In the genomic region with DNA sequence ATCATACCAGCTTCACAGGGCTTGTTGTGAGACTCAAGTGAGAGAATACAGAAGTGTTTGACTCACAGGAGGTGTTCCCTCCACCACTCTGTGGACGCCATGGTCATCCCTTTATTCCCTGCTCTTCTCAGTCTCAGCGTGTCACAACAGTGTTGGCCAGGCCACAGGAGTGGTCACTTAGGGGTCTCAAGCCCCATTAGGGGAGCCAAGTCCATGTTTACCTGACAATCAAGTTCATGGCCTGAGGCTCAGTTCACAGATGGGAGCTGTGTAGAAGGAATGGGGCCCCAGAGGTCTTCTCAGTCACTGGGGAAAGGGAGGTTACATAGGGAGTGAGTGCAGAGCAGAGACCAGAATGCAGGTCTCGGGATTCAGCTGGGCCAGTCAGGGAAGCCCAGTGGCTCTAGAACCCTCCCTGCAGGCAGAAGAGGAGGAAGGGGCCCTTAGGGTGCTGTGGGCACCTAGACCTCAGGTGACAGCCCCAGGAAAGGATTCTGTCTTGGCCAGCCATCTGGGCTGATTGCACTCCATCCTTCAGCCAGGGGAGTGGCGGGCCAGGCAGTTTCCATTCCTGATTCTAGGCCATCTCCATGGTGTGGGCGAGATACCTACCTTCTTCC, we compare ENCODE assay signal across 13 cellular contexts. TPM values are rescaled to one million over a fixed set of nuclear protein-coding genes. Genes with fewer than 3 reads are reported as not detected.
DNase-seq lines count a peak whose midpoint lies in the region; ATAC-seq, FAIRE-seq and TF ChIP-seq lines count a peak whose summit lies in the region.
"Had no signal": no experiment of that assay in that cellular context is flagged by ENCODE, and none has a peak within 500 bp of the region (broad histone marks: within the 10 kb centered on the region; RNA-seq: fewer than 3 reads in every experiment).

No MANE protein-coding gene starts in this region.

- TF ChIP-seq RAD21 in SK-N-SH (IDR thresholded peaks at IDR 0.05; ENCODE audit: low read length): no peak

- peaks cover 12 to 18% of the 10 kb centered on the region in 2 experiments for H3K36me3 ChIP-seq in SK-N-SH (replicated peaks in 1 of 2; ENCODE audit: control insufficient read depth in 1 of 2, insufficient read depth in 2 of 2, low read length in 1 of 2)
- H3K36me3 ChIP-seq in keratinocyte (ENCODE audit: control insufficient read depth in 2 of 2, extremely low read depth in 1 of 2, insufficient read depth in 2 of 2, low read length in 2 of 2): peaks cover 5 to 33% of the 10 kb centered on the region in 2 experiments

- FAIRE-seq in keratinocyte (lab: Jason Lieb, UNC): no peak
- FAIRE-seq in GM19239 (lab: Jason Lieb, UNC): no peak
- FAIRE-seq: G401.6 had no signal

- TF ChIP-seq CTCF in SK-N-SH (IDR thresholded peaks at IDR 0.05) (no peak), keratinocyte (optimal IDR thresholded peaks at IDR 0.05 in 1 of 3, IDR thresholded peaks at IDR 0.05 in 1 of 3, conservative IDR thresholded peaks at IDR 0.05 in 1 of 3; ENCODE audit: extremely low read depth in 1 of 3, insufficient read depth in 2 of 3, low read length in 3 of 3) (no peak), dorsolateral prefrontal cortex (IDR thresholded peaks at IDR 0.05 in 54 of 56, conservative IDR thresholded peaks at IDR 0.05 in 2 of 56; ENCODE audit: low read depth in 1 of 56, partially characterized antibody in 56 of 56) (no peak)

- ATAC-seq in SK-N-SH treated with all-trans-retinoic acid at 6 μM for 48 hours: no peak
- ATAC-seq in stimulated activated naive CD8-positive, alpha-beta T cell treated with anti-CD3 and anti-CD28 coated beads, Interleukin-15, amount 100 ng/mL, for 72 hours: no peak

- H3K79me2 ChIP-seq in SK-N-SH (ENCODE audit: insufficient read depth) (peaks cover 100% of the 10 kb centered on the region), keratinocyte (ENCODE audit: control insufficient read depth, insufficient read depth, low read length) (peaks cover 92% of the 10 kb centered on the region)

- H3K9me3 Mint-ChIP-seq in activated T-helper 2 cell treated with anti-CD3 and anti-CD28 coated beads, Interferon-gamma antibody, Interleukin-2, Interleukin-4, amounts not matched to agents 10 μg/mL and 5 μg/mL and 100 μg/mL, durations not matched to agents 14 hours and 24 hours and 36 hours: no peaks in the 10 kb centered on the region
- H3K9me3 Mint-ChIP-seq in stimulated activated naive CD8-positive, alpha-beta T cell treated with anti-CD3 and anti-CD28 coated beads, Interleukin-15, amount 100 ng/mL, for 72 hours: no peaks in the 10 kb centered on the region
- H3K9me3 Mint-ChIP-seq: activated B cell treated with CpG ODN at 0.5 μM for 24 hours, nephron had no signal

- H3K4me1 ChIP-seq in SK-N-SH (ENCODE audit: control insufficient read depth in 1 of 2, insufficient read depth in 2 of 2, low read depth in 1 of 2, low read length in 1 of 2) (peaks cover 2 to 8% of the 10 kb centered on the region in 2 experiments; a peak in 2 of 4 replicates), keratinocyte (ENCODE audit: control insufficient read depth, extremely low read depth, insufficient read depth, low read length) (peaks cover 32% of the 10 kb centered on the region)

- intact Hi-C loops in activated T-helper 2 cell treated with anti-CD3 and anti-CD28 coated beads, Interferon-gamma antibody, Interleukin-2, Interleukin-4, amounts not matched to agents 10 μg/mL and 5 μg/mL and 100 μg/mL, durations not matched to agents 14 hours and 24 hours and 36 hours (cut with micrococcal nuclease): no loop called here
- intact Hi-C loops in dorsolateral prefrontal cortex (cut with DNase I): no loop called here

- H3K4me3 Mint-ChIP-seq in activated T-helper 2 cell treated with anti-CD3 and anti-CD28 coated beads, Interferon-gamma antibody, Interleukin-2, Interleukin-4, amounts not matched to agents 10 μg/mL and 5 μg/mL and 100 μg/mL, durations not matched to agents 14 hours and 24 hours and 36 hours (ENCODE audit: low read depth): no peak overlapping the region
- H3K4me3 Mint-ChIP-seq in stimulated activated naive CD8-positive, alpha-beta T cell treated with anti-CD3 and anti-CD28 coated beads, Interleukin-15, amount 100 ng/mL, for 72 hours: no peak overlapping the region
- H3K4me3 Mint-ChIP-seq: activated B cell treated with CpG ODN at 0.5 μM for 24 hours, nephron had no signal

- no peaks in the 10 kb centered on the region for H3K27me3 Mint-ChIP-seq in activated T-helper 2 cell treated with anti-CD3 and anti-CD28 coated beads, Interferon-gamma antibody, Interleukin-2, Interleukin-4, amounts not matched to agents 10 μg/mL and 5 μg/mL and 100 μg/mL, durations not matched to agents 14 hours and 24 hours and 36 hours (ENCODE audit: low read depth)
- no peaks in the 10 kb centered on the region for H3K27me3 Mint-ChIP-seq in stimulated activated naive CD8-positive, alpha-beta T cell treated with anti-CD3 and anti-CD28 coated beads, Interleukin-15, amount 100 ng/mL, for 72 hours
- H3K27me3 Mint-ChIP-seq: activated B cell treated with CpG ODN at 0.5 μM for 24 hours had no signal

- H3K27me3 ChIP-seq in SK-N-SH (ENCODE audit: insufficient read depth) (no peaks in the 10 kb centered on the region), keratinocyte (ENCODE audit: control insufficient read depth, extremely low read depth, insufficient read depth, low read length) (no peaks in the 10 kb centered on the region), dorsolateral prefrontal cortex (no peaks in the 10 kb centered on the region)

- H3K27ac ChIP-seq in SK-N-SH (ENCODE audit: low read depth in 2 of 2, low read length in 1 of 2): peak overlapping the region in 1 of 2 experiments; percentile 90; a peak in 2 of 4 replicates
- H3K27ac ChIP-seq in keratinocyte (ENCODE audit: control insufficient read depth, insufficient read depth, low read length): peak overlapping the region; percentile 97
- peak overlapping the region in 10 of 59 donors; percentile 20 to 65 (median 31) for H3K27ac ChIP-seq in dorsolateral prefrontal cortex

- H3K9me3 ChIP-seq in SK-N-SH: no peaks in the 10 kb centered on the region
- H3K9me3 ChIP-seq in keratinocyte (ENCODE audit: control insufficient read depth, low read depth, low read length): no peaks in the 10 kb centered on the region

- H3K9me2 ChIP-seq in SK-N-SH: no peaks in the 10 kb centered on the region

- H3K4me2 ChIP-seq in SK-N-SH (peak overlapping the region; percentile 46; the same call in 1 of the 2 replicates), keratinocyte (ENCODE audit: control insufficient read depth, extremely low read depth, insufficient read depth, low read depth, low read length) (peak overlapping the region; percentile 1)

- POLR2A ChIA-PET in SK-N-SH (lab: Yijun Ruan, JAX): no interaction called here

- H3K9me1 ChIP-seq in keratinocyte (ENCODE audit: control insufficient read depth, extremely low read depth, insufficient read depth, low read length): peaks cover 5% of the 10 kb centered on the region

- peaks cover 8% of the 10 kb centered on the region for H3K4me1 Mint-ChIP-seq in activated T-helper 2 cell treated with anti-CD3 and anti-CD28 coated beads, Interferon-gamma antibody, Interleukin-2, Interleukin-4, amounts not matched to agents 10 μg/mL and 5 μg/mL and 100 μg/mL, durations not matched to agents 14 hours and 24 hours and 36 hours (ENCODE audit: low read depth)
- H3K4me1 Mint-ChIP-seq in stimulated activated naive CD8-positive, alpha-beta T cell treated with anti-CD3 and anti-CD28 coated beads, Interleukin-15, amount 100 ng/mL, for 72 hours: peaks cover 39% of the 10 kb centered on the region

- 96% methylated on average over 5 of the region's 5 CpGs for whole genome bisulfite sequencing in SK-N-SH (ENCODE audit: low lambda C conversion rate)

- H4K20me1 ChIP-seq in SK-N-SH (ENCODE audit: insufficient read depth) (peaks cover 99% of the 10 kb centered on the region), keratinocyte (ENCODE audit: control insufficient read depth, extremely low read depth, insufficient read depth, low read length) (peaks cover 35% of the 10 kb centered on the region)

- dilution Hi-C loops in keratinocyte (cut with MboI; ENCODE audit: extremely low pct_ligation_motif_present, low sequenced_read_pairs): no loop called here

- no peak for TF ChIP-seq EP300 in SK-N-SH (IDR thresholded peaks at IDR 0.05; ENCODE audit: borderline replicate concordance in 1 of 2, low read depth in 1 of 2, low read length in 1 of 2)

- CTCF ChIA-PET in SK-N-SH (lab: Yijun Ruan, JAX): interaction anchor here (1.2 kb wide), 1 partner anchor 41 kb away, joined by 6 read pairs; no protein-coding TSS in a partner anchor

- no peak for DNase-seq in SK-N-SH
- no peak for DNase-seq in activated T-helper 2 cell treated with anti-CD3 and anti-CD28 coated beads, Interferon-gamma antibody, Interleukin-2, Interleukin-4, amounts not matched to agents 10 μg/mL and 5 μg/mL and 100 μg/mL, durations not matched to agents 14 hours and 24 hours and 36 hours (ENCODE audit: low spot score)
- no peak for DNase-seq in keratinocyte (ENCODE audit: low read depth, low spot score)
- no peak for DNase-seq in stimulated activated naive CD8-positive, alpha-beta T cell treated with anti-CD3 and anti-CD28 coated beads, Interleukin-15, amount 100 ng/mL, for 72 hours
- no peak for DNase-seq in GM19239 (ENCODE audit: insufficient read length, low spot score)
- DNase-seq in cerebellar nuclear complex (lab: John Stamatoyannopoulos, UW): no peak
- no peak for DNase-seq in dorsolateral prefrontal cortex
- DNase-seq: activated B cell treated with CpG ODN at 0.5 μM for 24 hours had no signal

- H3K27ac Mint-ChIP-seq in activated T-helper 2 cell treated with anti-CD3 and anti-CD28 coated beads, Interferon-gamma antibody, Interleukin-2, Interleukin-4, amounts not matched to agents 10 μg/mL and 5 μg/mL and 100 μg/mL, durations not matched to agents 14 hours and 24 hours and 36 hours: peak overlapping the region; percentile 4
- peak overlapping the region; percentile 59 to 88 for H3K27ac Mint-ChIP-seq in stimulated activated naive CD8-positive, alpha-beta T cell treated with anti-CD3 and anti-CD28 coated beads, Interleukin-15, amount 100 ng/mL, for 72 hours
- H3K27ac Mint-ChIP-seq: activated B cell treated with CpG ODN at 0.5 μM for 24 hours had no signal

- peaks cover 12% of the 10 kb centered on the region for H3F3A ChIP-seq in SK-N-SH (replicated peaks; ENCODE audit: insufficient read depth)

- peaks cover 17% of the 10 kb centered on the region for H3K36me3 Mint-ChIP-seq in activated T-helper 2 cell treated with anti-CD3 and anti-CD28 coated beads, Interferon-gamma antibody, Interleukin-2, Interleukin-4, amounts not matched to agents 10 μg/mL and 5 μg/mL and 100 μg/mL, durations not matched to agents 14 hours and 24 hours and 36 hours (ENCODE audit: low read depth)

- peak overlapping the region; percentile 39; the same call in 1 of the 2 replicates for H3K9ac ChIP-seq in SK-N-SH
- peak overlapping the region; percentile 53 for H3K9ac ChIP-seq in keratinocyte (ENCODE audit: control insufficient read depth, extremely low read depth, insufficient read depth, low read length)

- no peak overlapping the region for H3K4me3 ChIP-seq in SK-N-SH (ENCODE audit: low read depth in 2 of 2, low read length in 1 of 2)
- H3K4me3 ChIP-seq in keratinocyte (ENCODE audit: control insufficient read depth in 2 of 3, extremely low read depth in 1 of 3, insufficient read depth in 2 of 3, low read depth in 1 of 3, low read length in 3 of 3): no peak overlapping the region
- no peak overlapping the region for H3K4me3 ChIP-seq in dorsolateral prefrontal cortex

- no peak overlapping the region for H2AFZ ChIP-seq in SK-N-SH (ENCODE audit: low read depth)
- no peak overlapping the region for H2AFZ ChIP-seq in keratinocyte (ENCODE audit: control insufficient read depth, low read length)

RNA-seq across cellular contexts. Expression of gene CENPT, which starts 9.5 kb away (rescaled TPM):
- polyA plus RNA-seq in SK-N-SH (2012; rRNA removed) (48.6 and 57.6 TPM in 2 replicates), keratinocyte (30.1 to 57.1 TPM (median 41.3 TPM) in 3 replicates)
- polyA plus RNA-seq in SK-N-SH (2012; cell fraction: cytosol; rRNA removed): 16.2 and 20.0 TPM in 2 replicates
- polyA plus RNA-seq in SK-N-SH (2012; cell fraction: nucleus; rRNA removed): 386 and 453 TPM in 2 replicates
- total RNA-seq in activated T-helper 2 cell treated with anti-CD3 and anti-CD28 coated beads, Interferon-gamma antibody, Interleukin-2, Interleukin-4, amounts not matched to agents 10 μg/mL and 5 μg/mL and 100 μg/mL, durations not matched to agents 14 hours and 24 hours and 36 hours: 38.6 and 50.1 TPM in 2 replicates
- 44.8 TPM for polyA plus RNA-seq in keratinocyte (2011; ENCODE audit: low read depth)
- 17.7 and 26.9 TPM in 2 replicates for polyA plus RNA-seq in keratinocyte (2011; cell fraction: cytosol; rRNA removed)
- 238 and 251 TPM in 2 replicates for polyA plus RNA-seq in keratinocyte (2011; cell fraction: nucleus; rRNA removed)
- 32.6 and 56.1 TPM in 2 replicates for polyA plus RNA-seq in keratinocyte (2012; ENCODE audit: low replicate concordance)
- 33.9 to 38.2 TPM (median 38.0 TPM) in 3 replicates for polyA minus RNA-seq in keratinocyte
- 40.1 TPM for polyA minus RNA-seq in keratinocyte (2011; cell fraction: cytosol; rRNA and poly(A)+ RNA removed)
- 50.0 and 51.2 TPM in 2 replicates for polyA minus RNA-seq in keratinocyte (2011; cell fraction: nucleus; rRNA and poly(A)+ RNA removed)
- 10 to 100 TPM; 40.0 to 88.4 (median 54.9) TPM for total RNA-seq in dorsolateral prefrontal cortex

RNA-seq across cellular contexts. Expression of gene NUTF2, which starts 10.3 kb away (rescaled TPM):
- polyA plus RNA-seq in SK-N-SH (2012; rRNA removed): 287 and 449 TPM in 2 replicates
- 299 and 302 TPM in 2 replicates for polyA plus RNA-seq in SK-N-SH (2012; cell fraction: cytosol; rRNA removed)
- 237 and 239 TPM in 2 replicates for polyA plus RNA-seq in SK-N-SH (2012; cell fraction: nucleus; rRNA removed)
- total RNA-seq in activated T-helper 2 cell treated with anti-CD3 and anti-CD28 coated beads, Interferon-gamma antibody, Interleukin-2, Interleukin-4, amounts not matched to agents 10 μg/mL and 5 μg/mL and 100 μg/mL, durations not matched to agents 14 hours and 24 hours and 36 hours: 165 and 177 TPM in 2 replicates
- 173 to 569 TPM (median 189 TPM) in 3 replicates for polyA plus RNA-seq in keratinocyte
- polyA plus RNA-seq in keratinocyte (2011; ENCODE audit: low read depth): 21.4 TPM
- 219 and 289 TPM in 2 replicates for polyA plus RNA-seq in keratinocyte (2011; cell fraction: cytosol; rRNA removed)
- 115 and 137 TPM in 2 replicates for polyA plus RNA-seq in keratinocyte (2011; cell fraction: nucleus; rRNA removed)
- 156 and 255 TPM in 2 replicates for polyA plus RNA-seq in keratinocyte (2012; ENCODE audit: low replicate concordance)
- 364 to 462 TPM (median 391 TPM) in 3 replicates for polyA minus RNA-seq in keratinocyte
- 371 TPM for polyA minus RNA-seq in keratinocyte (2011; cell fraction: cytosol; rRNA and poly(A)+ RNA removed)
- 46.3 and 66.6 TPM in 2 replicates for polyA minus RNA-seq in keratinocyte (2011; cell fraction: nucleus; rRNA and poly(A)+ RNA removed)
- 10 to 100 TPM; 51.7 to 88.9 (median 72.2) TPM for total RNA-seq in dorsolateral prefrontal cortex

RNA-seq across cellular contexts. Expression of gene THAP11, which starts 14.9 kb away (rescaled TPM):
- polyA plus RNA-seq in SK-N-SH (2012; rRNA removed) (32.3 and 34.8 TPM in 2 replicates), keratinocyte (9.2 to 13.1 TPM (median 11.8 TPM) in 3 replicates)
- 22.3 and 29.9 TPM in 2 replicates for polyA plus RNA-seq in SK-N-SH (2012; cell fraction: cytosol; rRNA removed)
- polyA plus RNA-seq in SK-N-SH (2012; cell fraction: nucleus; rRNA removed): 12.6 and 14.7 TPM in 2 replicates
- 43.0 and 45.1 TPM in 2 replicates for total RNA-seq in activated T-helper 2 cell treated with anti-CD3 and anti-CD28 coated beads, Interferon-gamma antibody, Interleukin-2, Interleukin-4, amounts not matched to agents 10 μg/mL and 5 μg/mL and 100 μg/mL, durations not matched to agents 14 hours and 24 hours and 36 hours
- polyA plus RNA-seq in keratinocyte (2011; ENCODE audit: low read depth): 4.0 TPM
- 8.5 and 8.9 TPM in 2 replicates for polyA plus RNA-seq in keratinocyte (2011; cell fraction: cytosol; rRNA removed)
- polyA plus RNA-seq in keratinocyte (2011; cell fraction: nucleus; rRNA removed): 4.4 TPM in 2 replicates
- polyA plus RNA-seq in keratinocyte (2012; ENCODE audit: low replicate concordance): 11.6 and 13.9 TPM in 2 replicates
- 7.9 to 10.2 TPM (median 7.9 TPM) in 3 replicates for polyA minus RNA-seq in keratinocyte
- 14.6 TPM for polyA minus RNA-seq in keratinocyte (2011; cell fraction: cytosol; rRNA and poly(A)+ RNA removed)
- 1.7 and 3.3 TPM in 2 replicates for polyA minus RNA-seq in keratinocyte (2011; cell fraction: nucleus; rRNA and poly(A)+ RNA removed)
- total RNA-seq in dorsolateral prefrontal cortex: 10 to 100 TPM; 17.7 to 30.0 (median 24.0) TPM

RNA-seq across cellular contexts. Expression of gene EDC4, which starts 15.8 kb away (rescaled TPM):
- polyA plus RNA-seq in SK-N-SH (2012; rRNA removed) (38.0 and 45.1 TPM in 2 replicates), keratinocyte (16.7 to 28.0 TPM (median 25.4 TPM) in 3 replicates)
- polyA plus RNA-seq in SK-N-SH (2012; cell fraction: cytosol; rRNA removed): 15.1 and 23.7 TPM in 2 replicates
- 221 and 269 TPM in 2 replicates for polyA plus RNA-seq in SK-N-SH (2012; cell fraction: nucleus; rRNA removed)
- 102 and 105 TPM in 2 replicates for total RNA-seq in activated T-helper 2 cell treated with anti-CD3 and anti-CD28 coated beads, Interferon-gamma antibody, Interleukin-2, Interleukin-4, amounts not matched to agents 10 μg/mL and 5 μg/mL and 100 μg/mL, durations not matched to agents 14 hours and 24 hours and 36 hours
- polyA plus RNA-seq in keratinocyte (2011; ENCODE audit: low read depth): 29.5 TPM
- polyA plus RNA-seq in keratinocyte (2011; cell fraction: cytosol; rRNA removed): 13.2 and 18.5 TPM in 2 replicates
- polyA plus RNA-seq in keratinocyte (2011; cell fraction: nucleus; rRNA removed): 63.0 and 74.1 TPM in 2 replicates
- 22.5 and 27.7 TPM in 2 replicates for polyA plus RNA-seq in keratinocyte (2012; ENCODE audit: low replicate concordance)
- 44.4 to 165 TPM (median 55.4 TPM) in 3 replicates for polyA minus RNA-seq in keratinocyte
- polyA minus RNA-seq in keratinocyte (2011; cell fraction: cytosol; rRNA and poly(A)+ RNA removed): 39.9 TPM
- polyA minus RNA-seq in keratinocyte (2011; cell fraction: nucleus; rRNA and poly(A)+ RNA removed): 42.0 and 57.0 TPM in 2 replicates
- total RNA-seq in dorsolateral prefrontal cortex: 10 to 100 TPM; 46.0 to 96.6 (median 69.2) TPM

RNA-seq across cellular contexts. Expression of gene NRN1L, which starts 27.6 kb away (rescaled TPM):
- polyA plus RNA-seq in SK-N-SH (2012; rRNA removed) (0.41 and 0.45 TPM in 2 replicates), keratinocyte (not detected in 3 replicates)
- polyA plus RNA-seq in SK-N-SH (2012; cell fraction: cytosol; rRNA removed): 0.17 TPM in 1 of 2 replicates, not detected in the other
- polyA plus RNA-seq in SK-N-SH (2012; cell fraction: nucleus; rRNA removed): 2.1 and 2.6 TPM in 2 replicates
- total RNA-seq in activated T-helper 2 cell treated with anti-CD3 and anti-CD28 coated beads, Interferon-gamma antibody, Interleukin-2, Interleukin-4, amounts not matched to agents 10 μg/mL and 5 μg/mL and 100 μg/mL, durations not matched to agents 14 hours and 24 hours and 36 hours: not detected in 2 replicates
- polyA plus RNA-seq in keratinocyte (2011; ENCODE audit: low read depth): not detected
- polyA plus RNA-seq in keratinocyte (2011; cell fraction: cytosol; rRNA removed): not detected in 2 replicates
- 0.51 and 0.53 TPM in 2 replicates for polyA plus RNA-seq in keratinocyte (2011; cell fraction: nucleus; rRNA removed)
- 0.75 TPM in 1 of 2 replicates, not detected in the other for polyA plus RNA-seq in keratinocyte (2012; ENCODE audit: low replicate concordance)
- polyA minus RNA-seq in keratinocyte: not detected in 3 replicates
- not detected for polyA minus RNA-seq in keratinocyte (2011; cell fraction: cytosol; rRNA and poly(A)+ RNA removed)
- not detected in 2 replicates for polyA minus RNA-seq in keratinocyte (2011; cell fraction: nucleus; rRNA and poly(A)+ RNA removed)
- total RNA-seq in dorsolateral prefrontal cortex: 10 to 100 TPM in 1 of 120 experiments, 1 to 10 TPM in 97, under 1 TPM in 6, not detected in 16; 0.72 to 11.5 (median 2.6) TPM
- total RNA-seq: A172, fibroblast of villous mesenchyme had no signal
